ENCODE assay signal across 8 cellular contexts in genomic region chr22:36643033-36643432, GRCh38.
"Had no signal": no experiment of that assay in that cellular context is flagged by ENCODE, and none has a peak within 500 bp of the region (broad histone marks: within the 10 kb centered on the region; RNA-seq: fewer than 3 reads in every experiment).

No MANE protein-coding gene starts in this region.

- DNase-seq: H7, KG1 had no signal

- H2AFZ ChIP-seq: GM23248 had no signal

- H3K4me3 Mint-ChIP-seq: IgD-negative memory B cell had no signal

- H3K36me3 ChIP-seq: HAP-1 had no signal

- H3K9me3 ChIP-seq: HAP-1 had no signal

- H3K4me1 ChIP-seq: HAP-1 had no signal

- H3K4me3 ChIP-seq: GM23248, HAP-1 had no signal

- ATAC-seq: HCT116, HepG2 had no signal

- H3K9ac ChIP-seq: GM23248 had no signal

- H3K4me1 Mint-ChIP-seq: IgD-negative memory B cell had no signal

- H3K27ac Mint-ChIP-seq: IgD-negative memory B cell had no signal

- H3K27ac ChIP-seq: HL-60 had no signal
